In the genomic region with DNA sequence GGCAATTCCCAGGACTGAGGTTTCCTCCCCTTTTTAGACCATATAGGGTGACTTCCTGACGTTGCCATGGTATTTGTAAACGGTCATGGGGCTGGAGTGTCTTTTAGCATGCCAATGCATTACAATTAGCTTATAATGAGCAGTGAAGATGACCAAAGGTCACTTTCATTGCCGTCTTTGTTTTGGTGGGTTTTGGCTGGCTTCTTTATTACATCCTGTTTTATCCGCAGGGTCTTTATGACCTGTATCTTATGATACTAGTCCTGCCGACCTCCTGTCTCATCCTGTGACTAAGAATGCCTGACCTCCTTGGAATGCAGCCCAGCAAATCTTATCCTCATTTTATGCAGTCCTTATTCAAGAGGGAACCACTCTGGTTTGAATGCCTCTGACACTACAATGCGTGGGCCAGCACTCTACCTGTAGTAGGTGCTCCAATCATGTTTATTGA, we compare ENCODE assay signal across 15 cellular contexts.
A peak's percentile ranks its signal among the peaks of the same experiment; 100 is the strongest.
DNase-seq lines count a peak whose midpoint lies in the region; ATAC-seq and TF ChIP-seq lines count a peak whose summit lies in the region.
"Had no signal": no experiment of that assay in that cellular context is flagged by ENCODE, and none has a peak within 500 bp of the region (broad histone marks: within the 10 kb centered on the region; RNA-seq: fewer than 3 reads in every experiment).

No MANE protein-coding gene starts in this region.

- peak overlapping the region; percentile 35 for H2BK5ac ChIP-seq in trophoblast cell (ENCODE audit: low read depth, low read length, poor library complexity)

- H3K36me3 ChIP-seq in GM23248 (ENCODE audit: low read depth) (no peaks in the 10 kb centered on the region), trophoblast cell (ENCODE audit: control insufficient read depth in 1 of 2, insufficient read depth in 2 of 2, low read length in 2 of 2) (no peaks in the 10 kb centered on the region), colonic mucosa (no peaks in the 10 kb centered on the region)

- no peak overlapping the region for H4K8ac ChIP-seq in trophoblast cell (ENCODE audit: low read depth, low read length)

- H3K79me2 ChIP-seq in GM23248 (ENCODE audit: insufficient read depth) (peaks cover 8% of the 10 kb centered on the region; the same call in 1 of the 2 replicates), trophoblast cell (ENCODE audit: control insufficient read depth, insufficient read depth, low read length, poor library complexity) (no peaks in the 10 kb centered on the region)

- no peaks in the 10 kb centered on the region for H3K9me3 ChIP-seq in GM23248 (ENCODE audit: low read depth)
- H3K9me3 ChIP-seq in trophoblast cell (ENCODE audit: insufficient read depth, low read depth, low read length) = no peaks in the 10 kb centered on the region
- H3K9me3 ChIP-seq in colonic mucosa = no peaks in the 10 kb centered on the region

- no peak overlapping the region for H2AK5ac ChIP-seq in trophoblast cell (ENCODE audit: low read length)

- WGBS in GM23248 (ENCODE audit: low coverage in 1 of 2, low lambda C conversion rate in 2 of 2, missing lambda C conversion rate in 2 of 2), 2 experiments = 27 to 37% methylated on average over 6 of the region's 6 CpGs
- no CpG with 5 or more reads among the region's 6 CpGs for WGBS in trophoblast cell (ENCODE audit: extremely low coverage, insufficient coverage, insufficient read length)

- no peak overlapping the region for H3K18ac ChIP-seq in trophoblast cell (ENCODE audit: low read length)

- in situ Hi-C loops in GM23248 (cut with MboI) = no loop called here

- TF ChIP-seq CTCF in fibroblast of pulmonary artery (IDR thresholded peaks at IDR 0.05; ENCODE audit: low read length, missing control alignments) (no peak), colonic mucosa (IDR thresholded peaks at IDR 0.05) (no peak)

- H4K20me1 ChIP-seq in GM23248 (ENCODE audit: insufficient read depth) = no peaks in the 10 kb centered on the region

- peaks cover 4% of the 10 kb centered on the region for H3K79me1 ChIP-seq in trophoblast cell (ENCODE audit: low read length)

- intact Hi-C loops in colonic mucosa (cut with DNase I) = no loop called here

- H3K4me1 ChIP-seq in GM23248 (ENCODE audit: insufficient read depth) (peaks cover 27% of the 10 kb centered on the region), trophoblast cell (ENCODE audit: control insufficient read depth in 1 of 2, insufficient read depth in 2 of 2, low read length in 2 of 2) (peaks cover 9 to 10% of the 10 kb centered on the region in 2 experiments), colonic mucosa (no peaks in the 10 kb centered on the region)

- peak overlapping the region; percentile 24 for H2BK120ac ChIP-seq in trophoblast cell (ENCODE audit: insufficient read depth, low read length, poor library complexity)

- H3K4me3 ChIP-seq in GM23248 (no peak overlapping the region), fibroblast of pulmonary artery (replicated peaks; ENCODE audit: low read depth, low read length) (no peak overlapping the region), trophoblast cell (ENCODE audit: low read depth, low read length) (no peak overlapping the region), colonic mucosa (no peak overlapping the region)

- no peak overlapping the region for H4K12ac ChIP-seq in trophoblast cell (ENCODE audit: low read depth, low read length)

- no peaks in the 10 kb centered on the region for H3K9me2 ChIP-seq in GM23248 (ENCODE audit: insufficient read depth)

- no peak overlapping the region for H3K9ac ChIP-seq in GM23248
- H3K9ac ChIP-seq in trophoblast cell (ENCODE audit: low read length) = no peak overlapping the region
- no peak overlapping the region for H3K9ac ChIP-seq in colonic mucosa (ENCODE audit: low read depth in 2 of 2, low read length in 2 of 2)
- H3K9ac ChIP-seq: KMS-11 had no signal

- H3F3A ChIP-seq in GM23248 (ENCODE audit: insufficient read depth) = peaks cover 16% of the 10 kb centered on the region

- H3K27me3 ChIP-seq in GM23248 (replicated peaks; ENCODE audit: insufficient read depth) (no peaks in the 10 kb centered on the region), trophoblast cell (ENCODE audit: insufficient read depth, low read length) (no peaks in the 10 kb centered on the region), colonic mucosa (no peaks in the 10 kb centered on the region)

- H4K91ac ChIP-seq in trophoblast cell (ENCODE audit: low read depth, low read length) = peak overlapping the region; percentile 11

- ATAC-seq in GM18858 (IDR thresholded peaks at IDR 0.05; ENCODE audit: unreplicated experiment) (no peak), HG03457 (IDR thresholded peaks at IDR 0.05; ENCODE audit: unreplicated experiment) (no peak), HG03520 (IDR thresholded peaks at IDR 0.05; ENCODE audit: unreplicated experiment) (no peak)
- ATAC-seq: sciatic nerve had no signal

- no peak overlapping the region for H3K23ac ChIP-seq in trophoblast cell (ENCODE audit: low read length)

- no peak overlapping the region for H3K4ac ChIP-seq in trophoblast cell (ENCODE audit: low read depth, low read length)

- peak overlapping the region; percentile 0 for H3K4me2 ChIP-seq in GM23248 (ENCODE audit: unreplicated experiment)
- peak overlapping the region; percentile 24 for H3K4me2 ChIP-seq in trophoblast cell (ENCODE audit: low read length)
- H3K4me2 ChIP-seq: KMS-11 had no signal

- H2AFZ ChIP-seq in GM23248 (no peak overlapping the region), trophoblast cell (ENCODE audit: insufficient read depth, low read length, poor library complexity) (no peak overlapping the region)

- DNase-seq in GM23248 (peak; percentile 70), RPMI7951 (ENCODE audit: low read depth) (peak; percentile 17), fibroblast of pulmonary artery (ENCODE audit: low read depth) (peak; percentile 33), trophoblast cell (peak; percentile 28 to 69), colonic mucosa (no peak)
- DNase-seq: activated CD4-positive, alpha-beta T cell treated with anti-CD3 and anti-CD28 coated beads for 1 hour; activated T-cell treated with anti-CD3 and anti-CD28 coated beads, Interleukin-2, amount 50 U/mL, for 24 hours; anterior cingulate cortex; NCI-H2081 treated with DMSO at 0.1 percent for 48 hours; substantia nigra had no signal

- H3K27ac ChIP-seq in GM23248 (no peak overlapping the region), trophoblast cell (ENCODE audit: low read depth, low read length) (peak overlapping the region; percentile 7), colonic mucosa (no peak overlapping the region)
- H3K27ac ChIP-seq: KMS-11 had no signal

- H2BK12ac ChIP-seq in trophoblast cell (ENCODE audit: low read length) = no peak overlapping the region

- H3K14ac ChIP-seq in trophoblast cell (ENCODE audit: low read length) = no peak overlapping the region
